17 cellular contexts compared by ENCODE assay signal in the genomic region with DNA sequence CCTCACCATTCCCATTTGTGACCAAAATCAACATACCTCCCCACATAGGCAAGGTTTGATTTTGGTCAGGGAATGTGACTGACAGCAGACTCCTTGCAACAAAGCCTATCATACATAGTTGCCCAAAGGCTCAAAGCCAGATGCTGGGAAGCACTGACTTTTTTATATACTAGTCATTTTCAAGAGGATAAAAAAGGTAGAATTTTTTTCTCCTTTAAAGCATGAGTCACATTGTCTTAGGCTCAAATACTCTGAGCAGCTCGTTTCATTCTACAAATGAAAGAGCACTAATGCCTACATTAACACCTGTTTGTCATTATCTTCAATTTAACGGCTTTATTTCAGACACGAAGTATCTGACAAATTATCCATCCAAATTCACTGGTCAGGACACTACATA. TPM values are rescaled to one million over a fixed set of nuclear protein-coding genes. Genes with fewer than 3 reads are reported as not detected.
A peak's percentile ranks its signal among the peaks of the same experiment; 100 is the strongest.
DNase-seq lines count a peak whose midpoint lies in the region; ATAC-seq, FAIRE-seq and TF ChIP-seq lines count a peak whose summit lies in the region.
"Had no signal": no experiment of that assay in that cellular context is flagged by ENCODE, and none has a peak within 500 bp of the region (broad histone marks: within the 10 kb centered on the region; RNA-seq: fewer than 3 reads in every experiment).

No MANE protein-coding gene starts in this region.

- H3K27ac Mint-ChIP-seq in HFFc6 (peak overlapping the region; percentile 66), astrocyte (ENCODE audit: unreplicated experiment) (no peak overlapping the region), mesothelial cell of epicardium (peak overlapping the region; percentile 76)
- H3K27ac Mint-ChIP-seq: CD14-positive monocyte had no signal

- H3K27me3 Mint-ChIP-seq in HFFc6 (ENCODE audit: insufficient read depth) (no peaks in the 10 kb centered on the region), astrocyte (ENCODE audit: low read depth, unreplicated experiment) (no peaks in the 10 kb centered on the region), mesothelial cell of epicardium (ENCODE audit: low read depth) (no peaks in the 10 kb centered on the region)

- no peak overlapping the region for H3K27ac ChIP-seq in astrocyte (ENCODE audit: low read depth, low read length)
- H3K27ac ChIP-seq: sigmoid colon had no signal

- DNase-seq in AG20443 (ENCODE audit: low spot score) (peak; percentile 20), HFFc6 (peak; percentile 38), astrocyte (ENCODE audit: low read depth) (peak; percentile 63), mesothelial cell of epicardium (ENCODE audit: low spot score in 2 of 2, unreplicated experiment in 2 of 2) (no peak)
- no peak for DNase-seq in activated CD8-positive, alpha-beta memory T cell treated with anti-CD3 and anti-CD28 coated beads, Interleukin-2, amount 50 U/mL, for 4 hours
- DNase-seq: activated CD4-positive, alpha-beta T cell treated with anti-CD3 and anti-CD28 coated beads for 48 hours; activated naive CD4-positive, alpha-beta T cell treated with anti-CD3 and anti-CD28 coated beads, Interleukin-2, amount 50 U/mL, for 16 hours; activated T-cell treated with anti-CD3 and anti-CD28 coated beads, Interleukin-2, amount 50 U/mL, for 1 hour; KG1; left colon; mucosa of descending colon; NCI-H510A; sigmoid colon; stimulated activated CD4-positive, alpha-beta T cell treated with anti-CD3 and anti-CD28 coated beads, Interleukin-2, amount 100 ng/mL, for 48 hours had no signal

- no peaks in the 10 kb centered on the region for H3K9me3 ChIP-seq in astrocyte (ENCODE audit: insufficient read depth, low read depth, low read length)
- H3K9me3 ChIP-seq: mucosa of descending colon, sigmoid colon had no signal

- H3K4me3 Mint-ChIP-seq in HFFc6, result peak overlapping the region; percentile 37
- H3K4me3 Mint-ChIP-seq in astrocyte (ENCODE audit: unreplicated experiment), result no peak overlapping the region
- no peak overlapping the region for H3K4me3 Mint-ChIP-seq in mesothelial cell of epicardium
- H3K4me3 Mint-ChIP-seq: CD14-positive monocyte had no signal

- peak overlapping the region; percentile 18 for H3K4me2 ChIP-seq in astrocyte (ENCODE audit: low read length)

- no peaks in the 10 kb centered on the region for H3K27me3 ChIP-seq in astrocyte (ENCODE audit: insufficient read depth, low read length)
- H3K27me3 ChIP-seq: sigmoid colon had no signal

- H3K36me3 ChIP-seq in astrocyte (ENCODE audit: insufficient read depth, low read length), result no peaks in the 10 kb centered on the region

- H3K9ac ChIP-seq in astrocyte (ENCODE audit: low read length), result peak overlapping the region; percentile 7

- peak; percentile 32 for FAIRE-seq in astrocyte (lab: Jason Lieb, UNC)

- H3K36me3 Mint-ChIP-seq in HFFc6 (ENCODE audit: low read depth) (no peaks in the 10 kb centered on the region; the same call in 1 of the 2 replicates), astrocyte (ENCODE audit: low read depth, unreplicated experiment) (no peaks in the 10 kb centered on the region), mesothelial cell of epicardium (peaks cover 9% of the 10 kb centered on the region)

- no peak overlapping the region for H2AFZ ChIP-seq in astrocyte (ENCODE audit: low read depth, low read length)

- H4K20me1 ChIP-seq in astrocyte (ENCODE audit: insufficient read depth, low read length), result no peaks in the 10 kb centered on the region

- peaks cover 44% of the 10 kb centered on the region for H3K4me1 Mint-ChIP-seq in HFFc6 (ENCODE audit: low read depth)
- peaks cover 7% of the 10 kb centered on the region for H3K4me1 Mint-ChIP-seq in astrocyte (ENCODE audit: low read depth, unreplicated experiment)
- peaks cover 17% of the 10 kb centered on the region for H3K4me1 Mint-ChIP-seq in mesothelial cell of epicardium
- H3K4me1 Mint-ChIP-seq: CD14-positive monocyte had no signal

- ATAC-seq in GM18873 (IDR thresholded peaks at IDR 0.05; ENCODE audit: low FRiP score, unreplicated experiment) (no peak), GM21367 (IDR thresholded peaks at IDR 0.05; ENCODE audit: unreplicated experiment) (no peak)

- peaks cover 6% of the 10 kb centered on the region for H3K79me2 ChIP-seq in astrocyte (ENCODE audit: insufficient read depth, low read length)

- H3K4me1 ChIP-seq in astrocyte (ENCODE audit: insufficient read depth, low read length), result peaks cover 6% of the 10 kb centered on the region
- H3K4me1 ChIP-seq: sigmoid colon had no signal

- no peak for TF ChIP-seq CTCF in HFFc6 (IDR thresholded peaks at IDR 0.05)
- TF ChIP-seq CTCF in astrocyte (IDR thresholded peaks at IDR 0.05; ENCODE audit: insufficient read depth, low read depth, low read length), result no peak
- no peak for TF ChIP-seq CTCF in mesothelial cell of epicardium (IDR thresholded peaks at IDR 0.05; ENCODE audit: unreplicated experiment)

- H3K9me3 Mint-ChIP-seq in HFFc6 (no peaks in the 10 kb centered on the region), astrocyte (ENCODE audit: unreplicated experiment) (no peaks in the 10 kb centered on the region), mesothelial cell of epicardium (no peaks in the 10 kb centered on the region)
- H3K9me3 Mint-ChIP-seq: CD14-positive monocyte had no signal

- H3K4me3 ChIP-seq in astrocyte (ENCODE audit: insufficient read depth, low read depth, low read length), result no peak overlapping the region
- H3K4me3 ChIP-seq: mucosa of descending colon, sigmoid colon had no signal

RNA-seq across cellular contexts. Expression of a gene that starts 36.2 kb away (rescaled TPM):
- 10 to 100 TPM; 29.3 to 36.9 (median 33.8) TPM for total RNA-seq in HFFc6 (2021; fragmentation: NEBNext Ultra II Directional; extraction: Animal tissue kit (Norgen Biotek cat#: 25700))
- total RNA-seq in astrocyte (26.5 and 28.2 TPM in 2 replicates), mesothelial cell of epicardium (67.2 to 72.4 TPM (median 67.2 TPM) in 3 replicates)

RNA-seq across cellular contexts. Expression of a gene that starts 45.0 kb away (rescaled TPM):
- total RNA-seq in HFFc6 (2021; fragmentation: NEBNext Ultra II Directional; extraction: Animal tissue kit (Norgen Biotek cat#: 25700)), result 1,000 to 10,000 TPM; 4,445 to 5,074 (median 4,643) TPM
- total RNA-seq in astrocyte, result 2,269 and 2,599 TPM in 2 replicates
- total RNA-seq in mesothelial cell of epicardium, result 1,031 to 1,044 TPM (median 1,040 TPM) in 3 replicates

Comparison
In these comparisons a context has a peak if more than half of its experiments do, and no peak if none do; other contexts are left out.
1. DNase-seq: peak in AG20443 (single experiment), HFFc6 (single experiment) and astrocyte (single experiment); none in mesothelial cell of epicardium (0 of 2) and activated CD8-positive, alpha-beta memory T cell treated with anti-CD3 and anti-CD28 coated beads, Interleukin-2, amount 50 U/mL, for 4 hours (single experiment).